25 cellular contexts compared by ENCODE assay signal in the genomic region with DNA sequence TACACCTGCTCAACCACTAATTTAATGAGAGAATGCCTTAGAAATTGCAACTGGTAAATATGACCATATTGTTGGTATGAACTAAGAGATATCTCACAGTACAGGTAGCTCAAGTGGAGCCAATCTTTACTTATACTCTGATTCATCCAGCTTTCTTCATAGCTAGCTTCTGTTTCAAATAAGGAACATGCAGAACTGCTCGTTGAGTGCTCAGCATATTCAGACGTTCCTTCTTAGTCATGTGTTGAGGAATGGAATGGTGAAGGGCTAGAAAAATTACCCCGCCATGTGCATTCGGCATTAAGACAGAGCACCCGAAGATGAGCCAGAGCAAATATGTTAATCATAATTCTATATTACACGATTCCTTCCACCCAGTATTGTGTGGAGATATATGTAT.
"Had no signal": no experiment of that assay in that cellular context is flagged by ENCODE, and none has a peak within 500 bp of the region (broad histone marks: within the 10 kb centered on the region; RNA-seq: fewer than 3 reads in every experiment).

No MANE protein-coding gene starts in this region.

- FAIRE-seq: keratinocyte had no signal

- ATAC-seq: heart right ventricle; left ventricle myocardium superior; lower lobe of right lung; natural killer cell treated with Interleukin-12 subunit alpha and Interleukin-12 subunit beta and Interleukin-15 and Interleukin-18, amount 100 ng/mL, for 72 hours; sciatic nerve; stimulated activated naive CD8-positive, alpha-beta T cell treated with anti-CD3 and anti-CD28 coated beads, Interleukin-15, amount 100 ng/mL, for 72 hours had no signal

- H3K27ac ChIP-seq: dorsolateral prefrontal cortex, esophagus squamous epithelium, heart right ventricle, lower lobe of right lung, neutrophil, parathyroid adenoma, right atrium auricular region, suprapubic skin, transverse colon, vagina had no signal

- H3K79me2 ChIP-seq: parathyroid adenoma had no signal

- H3K9me3 ChIP-seq: esophagus squamous epithelium, heart right ventricle, lower lobe of right lung, neutrophil, right atrium auricular region, suprapubic skin, transverse colon, vagina had no signal

- H2AFZ ChIP-seq: parathyroid adenoma had no signal

- H3K4me3 ChIP-seq: dorsolateral prefrontal cortex, esophagus squamous epithelium, heart right ventricle, lower lobe of right lung, right atrium auricular region, smooth muscle cell, suprapubic skin, transverse colon, vagina had no signal

- H3K4me2 ChIP-seq: smooth muscle cell had no signal

- DNase-seq: dorsolateral prefrontal cortex; effector CD4-positive, alpha-beta T cell; esophagus squamous epithelium; foreskin melanocyte; glutamatergic neuron; heart right ventricle; hippocampal formation; left ventricle myocardium superior; lower lobe of right lung; stimulated activated CD4-positive, alpha-beta T cell treated with anti-CD3 and anti-CD28 coated beads, Interleukin-12 subunit alpha, Interleukin-12 subunit beta, amount 100 ng/mL, for 4 hours; stimulated activated CD4-positive, alpha-beta T cell treated with anti-CD3 and anti-CD28 coated beads, Interleukin-1b, Interleukin-23, amount 100 ng/mL, for 48 hours; stimulated activated CD4-positive, alpha-beta T cell treated with anti-CD3 and anti-CD28 coated beads, Interleukin-4, amount 100 ng/mL, for 1 hour; stimulated activated CD8-positive, alpha-beta memory T cell treated with anti-CD3 and anti-CD28 coated beads, Interleukin-4, amount 100 ng/mL, for 48 hours; stimulated activated naive CD4-positive, alpha-beta T cell; stimulated activated naive CD8-positive, alpha-beta T cell treated with anti-CD3 and anti-CD28 coated beads, Interleukin-15, amount 100 ng/mL, for 72 hours; transverse colon had no signal

- H3K27me3 ChIP-seq: dorsolateral prefrontal cortex, esophagus squamous epithelium, heart right ventricle, neutrophil, right atrium auricular region, suprapubic skin, transverse colon, vagina had no signal

- H3K9ac ChIP-seq: parathyroid adenoma had no signal

- H3K4me1 ChIP-seq: esophagus squamous epithelium, heart right ventricle, lower lobe of right lung, parathyroid adenoma, right atrium auricular region, suprapubic skin, transverse colon, vagina had no signal

- H3K36me3 ChIP-seq: esophagus squamous epithelium, heart right ventricle, lower lobe of right lung, neutrophil, right atrium auricular region, suprapubic skin, transverse colon, vagina had no signal
